Comparison of ENCODE assay signal across 1 cellular context in genomic region chr1:223074901-223075300, GRCh38.
TF ChIP-seq lines count a peak whose summit lies in the region.

No MANE protein-coding gene starts in this region.

TF ChIP-seq in liver, 16 proteins besides CTCF, POLR2A, EP300 and RAD21 (continued from another document):
- no peak for TF ChIP-seq REST (IDR thresholded peaks at IDR 0.05)
- TF ChIP-seq TAF1 (conservative IDR thresholded peaks at IDR 0.05): no peak
- TF ChIP-seq RXRA (IDR thresholded peaks at IDR 0.05): peak in 1 of 2 donors; percentile 79
